In genomic region chr13:78743972-78744371, GRCh38 we compare ENCODE assay signal across 1 cellular context.
TF ChIP-seq lines count a peak whose summit lies in the region.

No MANE protein-coding gene starts in this region.

TF ChIP-seq in GM23338, 12 proteins besides CTCF, POLR2A, EP300 and RAD21 (continued from another document):
- no peak for TF ChIP-seq ZNF462 (CRISPR knock-in tag; IDR thresholded peaks at IDR 0.05)
- no peak for TF ChIP-seq EZH2phosphoT487 (IDR thresholded peaks at IDR 0.05; ENCODE audit: unreplicated experiment)
- no peak for TF ChIP-seq JUNB (IDR thresholded peaks at IDR 0.05; ENCODE audit: unreplicated experiment)
- TF ChIP-seq EZH2 (IDR thresholded peaks at IDR 0.05; ENCODE audit: low read depth, unreplicated experiment) = no peak
- TF ChIP-seq ETS1 (IDR thresholded peaks at IDR 0.05) = no peak
- TF ChIP-seq ZNF114 (CRISPR knock-in tag; IDR thresholded peaks at IDR 0.05) = no peak
- TF ChIP-seq ZNF331 (CRISPR knock-in tag; IDR thresholded peaks at IDR 0.05; ENCODE audit: low read depth) = no peak
- no peak for TF ChIP-seq POLR2AphosphoS5 (IDR thresholded peaks at IDR 0.05; ENCODE audit: low read depth)
- no peak for TF ChIP-seq REST (IDR thresholded peaks at IDR 0.05; ENCODE audit: unreplicated experiment)
